Comparison of ENCODE assay signal across 7 cellular contexts in the genomic region with DNA sequence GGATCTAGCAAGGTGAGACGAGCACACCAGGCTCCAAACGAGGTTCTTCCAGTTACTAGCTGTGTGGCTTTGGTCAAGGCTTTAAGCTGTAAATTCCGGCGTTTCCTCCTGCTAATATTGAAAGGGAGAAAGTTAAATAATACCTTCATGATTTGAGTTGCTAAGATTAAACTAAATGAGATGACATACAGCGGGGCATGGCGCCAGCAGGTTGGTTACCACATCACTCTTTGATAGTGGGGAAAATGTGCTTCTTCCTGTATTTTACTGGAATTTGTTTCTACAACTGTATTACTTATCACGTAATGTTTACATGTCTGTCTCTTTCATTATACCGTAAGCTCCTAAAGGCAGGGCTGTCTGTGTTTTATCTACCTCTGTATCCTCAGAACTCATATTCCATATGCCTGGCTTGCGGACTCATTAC. TPM values are rescaled to one million over a fixed set of nuclear protein-coding genes. Genes with fewer than 3 reads are reported as not detected.
DNase-seq lines count a peak whose midpoint lies in the region; ATAC-seq and TF ChIP-seq lines count a peak whose summit lies in the region.

No MANE protein-coding gene starts in this region.

- CTCF ChIA-PET in OCI-LY7 (lab: Charles Lee; ENCODE audit: unreplicated experiment), result interaction anchor here (1.6 to 3.4 kb wide), 2 partner anchors 11 to 20 kb away, joined by 4 to 20 read pairs; a partner anchor contains a TSS

- peaks cover 24% of the 10 kb centered on the region for H3K4me1 ChIP-seq in OCI-LY7 (ENCODE audit: insufficient read depth, low read length, poor library complexity, severe bottlenecking)

- H3K9me3 ChIP-seq in OCI-LY7 (ENCODE audit: low read length) (no peaks in the 10 kb centered on the region), neural cell (ENCODE audit: low read length) (no peaks in the 10 kb centered on the region)

- H3K4me3 ChIP-seq in GM12875 (ENCODE audit: low read depth, low read length) (peak overlapping the region; percentile 73), OCI-LY7 (ENCODE audit: low read depth, low read length, poor library complexity, severe bottlenecking) (peak overlapping the region; percentile 88), neural cell (ENCODE audit: low read length) (peak overlapping the region; percentile 95)

- intact Hi-C loops in OCI-LY7 (cut with micrococcal nuclease; ENCODE audit: unreplicated experiment), result loop anchor here (1.0 kb wide), 1 partner anchor 132 kb away; no protein-coding TSS in a partner anchor

- no peaks in the 10 kb centered on the region for H3K9me2 ChIP-seq in OCI-LY7 (ENCODE audit: insufficient read depth, low read length)
- no peaks in the 10 kb centered on the region for H3K9me2 ChIP-seq in neural cell (ENCODE audit: insufficient read depth, low read length)

- no peaks in the 10 kb centered on the region for H3K27me3 ChIP-seq in neural cell (ENCODE audit: insufficient read depth, low read depth, low read length)

- TF ChIP-seq CTCF in GM12875 (IDR thresholded peaks at IDR 0.05; ENCODE audit: borderline replicate concordance, insufficient read depth, low read depth, low read length), result no peak
- 0 out of 2 replicates have a peak, but pooled peaks have one; percentile 1 for TF ChIP-seq CTCF in OCI-LY7 (conservative IDR thresholded peaks at IDR 0.05; ENCODE audit: low read length)
- no peak for TF ChIP-seq CTCF in neural cell (IDR thresholded peaks at IDR 0.05; ENCODE audit: poor library complexity, severe bottlenecking)

- H3K79me2 ChIP-seq in OCI-LY7 (ENCODE audit: insufficient read depth, low read depth, low read length) (peaks cover 40% of the 10 kb centered on the region), neural cell (replicated peaks; ENCODE audit: insufficient read depth, low read length) (peaks cover 27% of the 10 kb centered on the region)

- peak overlapping the region; percentile 68 for H3K27ac ChIP-seq in OCI-LY7 (ENCODE audit: low read depth, low read length, poor library complexity, severe bottlenecking)
- H3K27ac ChIP-seq in epithelial cell of prostate, result peak overlapping the region; percentile 81
- peak overlapping the region; percentile 96 for H3K27ac ChIP-seq in neural cell (ENCODE audit: low read length)

- no TSS peak for BruUV-seq in OCI-LY7 (replicated peaks; lab: Mats Ljungman, UMichigan)

- ATAC-seq in HG03025 (IDR thresholded peaks at IDR 0.05; ENCODE audit: low FRiP score, unreplicated experiment) (no peak), GM18861 (IDR thresholded peaks at IDR 0.05; ENCODE audit: unreplicated experiment) (no peak), HG03460 (IDR thresholded peaks at IDR 0.05; ENCODE audit: unreplicated experiment) (no peak)

- H4K20me1 ChIP-seq in OCI-LY7 (ENCODE audit: insufficient read depth, low read length) (no peaks in the 10 kb centered on the region; the same call in 1 of the 2 replicates), neural cell (ENCODE audit: insufficient read depth) (no peaks in the 10 kb centered on the region)

- TF ChIP-seq RAD21 in neural cell (conservative IDR thresholded peaks at IDR 0.05), result no peak

- POLR2A ChIA-PET in OCI-LY7 (lab: Charles Lee), result interaction anchor here (0.5 to 4.8 kb wide), 16 partner anchors 8 to 916 kb away, joined by 3 to 50 read pairs (median 4); a partner anchor contains a TSS

- peaks cover 36% of the 10 kb centered on the region for H3K36me3 ChIP-seq in OCI-LY7 (ENCODE audit: insufficient read depth, low read length)
- no peaks in the 10 kb centered on the region for H3K36me3 ChIP-seq in neural cell (ENCODE audit: insufficient read depth, low read length)

- H3K4me2 ChIP-seq in OCI-LY7 (ENCODE audit: low read length) (peak overlapping the region; percentile 80), neural cell (ENCODE audit: low read length) (peak overlapping the region; percentile 96)

- H3F3A ChIP-seq in neural cell (ENCODE audit: insufficient read depth, low read length, poor library complexity, severe bottlenecking), result peaks cover 8% of the 10 kb centered on the region

- peak overlapping the region; percentile 95 for H3K9ac ChIP-seq in neural cell (ENCODE audit: low read length)

- peak overlapping the region; percentile 96; the same call in 1 of the 2 replicates for H2AFZ ChIP-seq in OCI-LY7 (ENCODE audit: low read length)
- H2AFZ ChIP-seq in neural cell (ENCODE audit: low read depth, low read length), result peak overlapping the region; percentile 66

- no peak for TF ChIP-seq EP300 in neural cell (conservative IDR thresholded peaks at IDR 0.05; ENCODE audit: poor library complexity, severe bottlenecking)

- DNase-seq in OCI-LY7 (ENCODE audit: low spot score) (no peak), epithelial cell of prostate (ENCODE audit: low read depth, low spot score) (no peak)

TF ChIP-seq in neural cell, 6 proteins besides CTCF, POLR2A, EP300 and RAD21:
- TF ChIP-seq POLR2AphosphoS5 (IDR thresholded peaks at IDR 0.05), result no peak
- TF ChIP-seq, protein P1, sequence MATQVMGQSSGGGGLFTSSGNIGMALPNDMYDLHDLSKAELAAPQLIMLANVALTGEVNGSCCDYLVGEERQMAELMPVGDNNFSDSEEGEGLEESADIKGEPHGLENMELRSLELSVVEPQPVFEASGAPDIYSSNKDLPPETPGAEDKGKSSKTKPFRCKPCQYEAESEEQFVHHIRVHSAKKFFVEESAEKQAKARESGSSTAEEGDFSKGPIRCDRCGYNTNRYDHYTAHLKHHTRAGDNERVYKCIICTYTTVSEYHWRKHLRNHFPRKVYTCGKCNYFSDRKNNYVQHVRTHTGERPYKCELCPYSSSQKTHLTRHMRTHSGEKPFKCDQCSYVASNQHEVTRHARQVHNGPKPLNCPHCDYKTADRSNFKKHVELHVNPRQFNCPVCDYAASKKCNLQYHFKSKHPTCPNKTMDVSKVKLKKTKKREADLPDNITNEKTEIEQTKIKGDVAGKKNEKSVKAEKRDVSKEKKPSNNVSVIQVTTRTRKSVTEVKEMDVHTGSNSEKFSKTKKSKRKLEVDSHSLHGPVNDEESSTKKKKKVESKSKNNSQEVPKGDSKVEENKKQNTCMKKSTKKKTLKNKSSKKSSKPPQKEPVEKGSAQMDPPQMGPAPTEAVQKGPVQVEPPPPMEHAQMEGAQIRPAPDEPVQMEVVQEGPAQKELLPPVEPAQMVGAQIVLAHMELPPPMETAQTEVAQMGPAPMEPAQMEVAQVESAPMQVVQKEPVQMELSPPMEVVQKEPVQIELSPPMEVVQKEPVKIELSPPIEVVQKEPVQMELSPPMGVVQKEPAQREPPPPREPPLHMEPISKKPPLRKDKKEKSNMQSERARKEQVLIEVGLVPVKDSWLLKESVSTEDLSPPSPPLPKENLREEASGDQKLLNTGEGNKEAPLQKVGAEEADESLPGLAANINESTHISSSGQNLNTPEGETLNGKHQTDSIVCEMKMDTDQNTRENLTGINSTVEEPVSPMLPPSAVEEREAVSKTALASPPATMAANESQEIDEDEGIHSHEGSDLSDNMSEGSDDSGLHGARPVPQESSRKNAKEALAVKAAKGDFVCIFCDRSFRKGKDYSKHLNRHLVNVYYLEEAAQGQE (IDR thresholded peaks at IDR 0.05; ENCODE audit: borderline replicate concordance), result no peak
- no peak for TF ChIP-seq MXI1 (conservative IDR thresholded peaks at IDR 0.05; ENCODE audit: poor library complexity, severe bottlenecking)
- no peak for TF ChIP-seq TAF1 (IDR thresholded peaks at IDR 0.05; ENCODE audit: low read depth)
- no peak for TF ChIP-seq SMC3 (conservative IDR thresholded peaks at IDR 0.05; ENCODE audit: poor library complexity)
- TF ChIP-seq EZH2 (IDR thresholded peaks at IDR 0.05; ENCODE audit: borderline replicate concordance, insufficient read depth, low read length, poor library complexity, severe bottlenecking), result no peak

RNA-seq across cellular contexts. Expression of a gene that starts 0.6 kb away (rescaled TPM):
- total RNA-seq in OCI-LY7 (2014; rRNA removed; shearing (Covaris generic)), result 34.6 and 38.9 TPM in 2 replicates
- total RNA-seq in OCI-LY7 (2022), result 35.6 and 40.0 TPM in 2 replicates
- polyA plus RNA-seq in neural cell, result 85.6 and 104 TPM in 2 replicates
- 54.0 and 54.1 TPM in 2 replicates for polyA minus RNA-seq in neural cell

RNA-seq across cellular contexts. Expression of a gene that starts 11.7 kb away (rescaled TPM):
- total RNA-seq in OCI-LY7 (2014; rRNA removed; shearing (Covaris generic)), result 14.7 and 20.1 TPM in 2 replicates
- total RNA-seq in OCI-LY7 (2022), result 25.7 and 30.0 TPM in 2 replicates
- polyA plus RNA-seq in neural cell, result 24.6 and 27.8 TPM in 2 replicates
- polyA minus RNA-seq in neural cell, result 36.3 and 39.9 TPM in 2 replicates

RNA-seq across cellular contexts. Expression of a gene that starts 34.8 kb away (rescaled TPM):
- 25.3 and 37.7 TPM in 2 replicates for total RNA-seq in OCI-LY7 (2014; rRNA removed; shearing (Covaris generic))
- total RNA-seq in OCI-LY7 (2022), result 70.7 and 89.8 TPM in 2 replicates
- 8.7 and 9.5 TPM in 2 replicates for polyA plus RNA-seq in neural cell
- 9.3 and 11.5 TPM in 2 replicates for polyA minus RNA-seq in neural cell
